ENCODE assay signal across 8 cellular contexts in genomic region chr3:184284696-184285095, GRCh38. TPM values are rescaled to one million over a fixed set of nuclear protein-coding genes. Genes with fewer than 3 reads are reported as not detected.
DNase-seq lines count a peak whose midpoint lies in the region; ATAC-seq and TF ChIP-seq lines count a peak whose summit lies in the region.

No MANE protein-coding gene starts in this region.

- H3K4me3 Mint-ChIP-seq in T-helper 2 cell treated with Interferon-gamma antibody and Interleukin-4, amounts not matched to agents 5 μg/mL and 100 μg/mL, for 36 hours: no peak overlapping the region

- H3K4me1 Mint-ChIP-seq in T-helper 2 cell treated with Interferon-gamma antibody and Interleukin-4, amounts not matched to agents 5 μg/mL and 100 μg/mL, for 36 hours (ENCODE audit: low read depth): peaks cover 4% of the 10 kb centered on the region

- H3K27ac ChIP-seq in fibroblast of lung (ENCODE audit: insufficient read depth, low read length) (no peak overlapping the region), tibial nerve (no peak overlapping the region)

- H3K27me3 Mint-ChIP-seq in T-helper 2 cell treated with Interferon-gamma antibody and Interleukin-4, amounts not matched to agents 5 μg/mL and 100 μg/mL, for 36 hours (ENCODE audit: low read depth): peaks cover 5% of the 10 kb centered on the region

- H3K9ac ChIP-seq in fibroblast of lung (ENCODE audit: insufficient read depth, low read length): no peak overlapping the region

- H3K36me3 ChIP-seq in fibroblast of lung (ENCODE audit: control insufficient read depth, insufficient read depth, low read length) (no peaks in the 10 kb centered on the region), tibial nerve (no peaks in the 10 kb centered on the region)

- WGBS in tibial nerve, 2 donors: 14 to 17% methylated on average over 4 of the region's 4 CpGs

- H3K79me2 ChIP-seq in fibroblast of lung (ENCODE audit: control insufficient read depth, insufficient read depth, low read length): no peaks in the 10 kb centered on the region

- TF ChIP-seq POLR2A in tibial nerve (IDR thresholded peaks at IDR 0.05): no peak

- H3K27me3 ChIP-seq in fibroblast of lung (ENCODE audit: control insufficient read depth, insufficient read depth, low read length) (peaks cover 12% of the 10 kb centered on the region), tibial nerve (peaks cover 0 to 42% of the 10 kb centered on the region in 2 donors)

- H4K20me1 ChIP-seq in fibroblast of lung (ENCODE audit: control insufficient read depth, extremely low read depth, insufficient read depth, low read length): no peaks in the 10 kb centered on the region

- H3K27ac Mint-ChIP-seq in T-helper 2 cell treated with Interferon-gamma antibody and Interleukin-4, amounts not matched to agents 5 μg/mL and 100 μg/mL, for 36 hours: no peak overlapping the region

- peak; percentile 31 for DNase-seq in activated T-cell treated with anti-CD3 and anti-CD28 coated beads, Interleukin-2, amount 50 U/mL, for 1 hour
- DNase-seq in activated T-cell treated with anti-CD3 and anti-CD28 coated beads for 4 hours (no peak), NCI-H1417 treated with DMSO at 0.1 percent for 48 hours (lab: John Stamatoyannopoulos, UW) (peak; percentile 68), fibroblast of lung (ENCODE audit: low read depth in 2 of 2) (peak; percentile 69 to 74), occipital lobe (lab: John Stamatoyannopoulos, UW) (peak; percentile 70), tibial nerve (ENCODE audit: low spot score in 2 of 2) (no peak)
- peak; percentile 8 for DNase-seq in T-helper 2 cell treated with Interferon-gamma antibody and Interleukin-4, amounts not matched to agents 5 μg/mL and 100 μg/mL, for 36 hours (ENCODE audit: low spot score)

- no peaks in the 10 kb centered on the region for H3K4me1 ChIP-seq in fibroblast of lung (ENCODE audit: control insufficient read depth, extremely low read depth, insufficient read depth, low read length)
- H3K4me1 ChIP-seq in tibial nerve: peaks cover 0 to 4% (median 0%) of the 10 kb centered on the region in 4 donors

- no peaks in the 10 kb centered on the region for H3K9me3 ChIP-seq in fibroblast of lung (ENCODE audit: control insufficient read depth, insufficient read depth, low read depth, low read length)
- H3K9me3 ChIP-seq in tibial nerve: no peaks in the 10 kb centered on the region

- TF ChIP-seq CTCF in fibroblast of lung (conservative IDR thresholded peaks at IDR 0.05 in 1 of 2, IDR thresholded peaks at IDR 0.05 in 1 of 2; ENCODE audit: low read depth in 1 of 2, low read length in 2 of 2): peak; percentile 49 to 50
- TF ChIP-seq CTCF in tibial nerve (IDR thresholded peaks at IDR 0.05): no peak

- H3K4me2 ChIP-seq in fibroblast of lung (ENCODE audit: extremely low read depth, insufficient read depth, low read length): no peak overlapping the region

- H3K9me3 Mint-ChIP-seq in T-helper 2 cell treated with Interferon-gamma antibody and Interleukin-4, amounts not matched to agents 5 μg/mL and 100 μg/mL, for 36 hours: no peaks in the 10 kb centered on the region

- no peak overlapping the region for H3K4me3 ChIP-seq in fibroblast of lung (replicated peaks in 1 of 4; ENCODE audit: control extremely low read depth in 1 of 4, insufficient read depth in 1 of 4, low read depth in 3 of 4, low read length in 4 of 4)
- H3K4me3 ChIP-seq in tibial nerve: no peak overlapping the region

- H3K36me3 Mint-ChIP-seq in T-helper 2 cell treated with Interferon-gamma antibody and Interleukin-4, amounts not matched to agents 5 μg/mL and 100 μg/mL, for 36 hours (ENCODE audit: low read depth): no peaks in the 10 kb centered on the region

- H2AFZ ChIP-seq in fibroblast of lung (ENCODE audit: low read length): no peak overlapping the region

- ATAC-seq in GM18909 (IDR thresholded peaks at IDR 0.05; ENCODE audit: poor library complexity, unreplicated experiment): no peak

- TF ChIP-seq EP300 in tibial nerve (IDR thresholded peaks at IDR 0.05): no peak

RNA-seq across cellular contexts. Expression of gene ECE2, which starts 8.9 kb away (rescaled TPM):
- total RNA-seq in fibroblast of lung: not detected in 2 replicates
- polyA plus RNA-seq in fibroblast of lung: not detected in 2 replicates
- not detected in 2 replicates for polyA plus RNA-seq in fibroblast of lung (2012)
- not detected in 2 replicates for polyA minus RNA-seq in fibroblast of lung (ENCODE audit: low replicate concordance)
- total RNA-seq in occipital lobe: 2.2 TPM
- not detected for total RNA-seq in tibial nerve

RNA-seq across cellular contexts. Expression of gene PSMD2, which starts 14.3 kb away (rescaled TPM):
- 345 and 429 TPM in 2 replicates for total RNA-seq in fibroblast of lung
- 188 and 354 TPM in 2 replicates for polyA plus RNA-seq in fibroblast of lung
- 219 and 389 TPM in 2 replicates for polyA plus RNA-seq in fibroblast of lung (2012)
- 541 and 963 TPM in 2 replicates for polyA minus RNA-seq in fibroblast of lung (ENCODE audit: low replicate concordance)
- 244 TPM for total RNA-seq in occipital lobe
- 100 to 1,000 TPM; 122 to 226 (median 152) TPM for total RNA-seq in tibial nerve

RNA-seq across cellular contexts. Expression of gene CAMK2N2, which starts 23.3 kb away (rescaled TPM):
- total RNA-seq in fibroblast of lung (under 0.01 TPM in 1 of 2 replicates, not detected in the other), occipital lobe (3.4 TPM), tibial nerve (not detected)
- polyA plus RNA-seq in fibroblast of lung: 0.10 and 0.24 TPM in 2 replicates
- polyA plus RNA-seq in fibroblast of lung (2012): 0.56 and 0.66 TPM in 2 replicates
- 1.9 TPM in 1 of 2 replicates, not detected in the other for polyA minus RNA-seq in fibroblast of lung (ENCODE audit: low replicate concordance)

RNA-seq across cellular contexts. Expression of gene EIF4G1, which starts 29.7 kb away (rescaled TPM):
- total RNA-seq in fibroblast of lung (187 and 263 TPM in 2 replicates), occipital lobe (77.8 TPM), tibial nerve (100 to 1,000 TPM; 173 to 248 (median 192) TPM)
- polyA plus RNA-seq in fibroblast of lung: 235 and 349 TPM in 2 replicates
- polyA plus RNA-seq in fibroblast of lung (2012): 257 and 348 TPM in 2 replicates
- polyA minus RNA-seq in fibroblast of lung (ENCODE audit: low replicate concordance): 773 and 961 TPM in 2 replicates

RNA-seq across cellular contexts. Expression of gene EEF1AKMT4, which starts 35.2 kb away (rescaled TPM):
- total RNA-seq in fibroblast of lung (1.2 and 2.3 TPM in 2 replicates), occipital lobe (0.94 TPM), tibial nerve (1 to 10 TPM in 3 of 4 donors, under 1 TPM in 1; 0.98 to 4.8 (median 2.5) TPM)
- 2.1 and 2.3 TPM in 2 replicates for polyA plus RNA-seq in fibroblast of lung
- polyA plus RNA-seq in fibroblast of lung (2012): 2.8 and 3.2 TPM in 2 replicates
- 5.7 and 7.0 TPM in 2 replicates for polyA minus RNA-seq in fibroblast of lung (ENCODE audit: low replicate concordance)

Comparison
In these comparisons a context has a peak if more than half of its experiments do, and no peak if none do; other contexts are left out.
1. DNase-seq: peak in activated T-cell treated with anti-CD3 and anti-CD28 coated beads, Interleukin-2, amount 50 U/mL, for 1 hour (single experiment), NCI-H1417 treated with DMSO at 0.1 percent for 48 hours (single experiment), T-helper 2 cell treated with Interferon-gamma antibody and Interleukin-4, amounts not matched to agents 5 μg/mL and 100 μg/mL, for 36 hours (single experiment), fibroblast of lung (2 of 2) and occipital lobe (single experiment); none in activated T-cell treated with anti-CD3 and anti-CD28 coated beads for 4 hours (single experiment) and tibial nerve (0 of 2).
2. CTCF ChIP-seq: peak in fibroblast of lung (2 of 2); none in tibial nerve (0 of 5).